In the genomic region with DNA sequence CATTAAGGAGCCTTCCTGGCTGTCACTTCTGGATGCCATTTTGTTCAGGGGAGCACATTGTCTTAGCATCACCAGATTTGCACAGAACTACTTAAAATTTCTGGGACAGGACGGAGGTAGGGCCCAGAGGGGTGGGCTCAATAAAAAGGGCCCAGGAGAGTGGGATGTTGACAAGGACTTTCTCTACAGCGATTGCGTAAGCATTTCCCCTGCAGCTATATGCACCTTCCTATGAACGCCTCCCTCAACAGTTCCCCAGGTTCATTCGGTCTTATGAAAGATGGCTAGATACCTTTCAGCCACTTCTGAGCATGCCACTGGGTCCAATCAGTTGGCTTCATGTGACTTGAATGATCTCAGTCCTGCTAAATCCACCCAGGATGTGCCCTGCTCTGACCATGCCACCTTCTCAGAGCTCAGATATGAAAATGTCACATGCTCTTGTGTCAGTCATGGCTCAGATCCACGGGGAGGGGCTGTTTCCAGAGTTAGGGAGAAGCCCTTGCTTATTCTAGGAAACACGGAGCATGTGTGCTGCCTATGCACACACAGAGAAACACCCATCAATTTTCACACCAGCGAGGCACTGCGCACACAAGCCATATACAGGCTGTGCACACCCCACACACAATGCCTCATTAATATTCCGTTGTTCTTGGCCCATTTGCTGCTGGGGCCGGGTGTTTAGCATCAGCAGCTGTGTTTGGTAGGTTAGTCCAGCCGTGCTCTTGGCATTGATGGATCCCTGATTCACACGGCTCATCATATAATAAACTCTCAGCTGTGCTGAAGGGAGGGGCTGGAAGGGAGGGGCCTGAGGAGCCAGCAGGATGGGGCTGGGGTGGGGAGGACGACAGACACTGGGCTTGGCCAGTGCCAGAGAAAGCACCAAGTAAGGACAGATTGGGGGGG, we compare ENCODE assay signal across 14 cellular contexts. TPM values are rescaled to one million over a fixed set of nuclear protein-coding genes. Genes with fewer than 3 reads are reported as not detected.
A peak's percentile ranks its signal among the peaks of the same experiment; 100 is the strongest.
DNase-seq lines count a peak whose midpoint lies in the region; ATAC-seq and TF ChIP-seq lines count a peak whose summit lies in the region.
"Had no signal": no experiment of that assay in that cellular context is flagged by ENCODE, and none has a peak within 500 bp of the region (broad histone marks: within the 10 kb centered on the region; RNA-seq: fewer than 3 reads in every experiment).

No MANE protein-coding gene starts in this region.

- no peak overlapping the region for H2BK15ac ChIP-seq in mesenchymal stem cell (ENCODE audit: low read depth, poor library complexity, severe bottlenecking)

- no peak overlapping the region for H3K23ac ChIP-seq in mesenchymal stem cell (ENCODE audit: low read length in 2 of 2)

- peak overlapping the region; percentile 25; the same call in 1 of the 2 replicates for H3K27ac ChIP-seq in 22Rv1
- H3K27ac ChIP-seq in caudate nucleus (ENCODE audit: low read depth, low read length), result peak overlapping the region; percentile 14
- H3K27ac ChIP-seq in mesenchymal stem cell (ENCODE audit: low read length, poor library complexity, severe bottlenecking), result no peak overlapping the region
- H3K27ac ChIP-seq: BLaER1 had no signal

- no peak overlapping the region for H3K9ac ChIP-seq in mesenchymal stem cell (ENCODE audit: low read length)
- H3K9ac ChIP-seq: BLaER1 had no signal

- no peak overlapping the region for H2BK12ac ChIP-seq in mesenchymal stem cell (ENCODE audit: low read length in 2 of 2)

- ATAC-seq in mucosa of descending colon (peak; percentile 43), GM19463 (IDR thresholded peaks at IDR 0.05; ENCODE audit: unreplicated experiment) (no peak), GM21717 (IDR thresholded peaks at IDR 0.05; ENCODE audit: unreplicated experiment) (no peak)
- ATAC-seq: activated CD8-positive, alpha-beta memory T cell treated with anti-CD3 and anti-CD28 coated beads, Interleukin-2, amount 10 ng/mL, durations not matched to agents 7 days and 5 days; GM23338; stimulated activated naive CD8-positive, alpha-beta T cell treated with anti-CD3 and anti-CD28 coated beads, Interleukin-15, amount 100 ng/mL, for 72 hours had no signal

- WGBS in mesenchymal stem cell, result 88% methylated on average over 13 of the region's 14 CpGs

- H3K9me3 ChIP-seq in mucosa of descending colon (no peaks in the 10 kb centered on the region), mesenchymal stem cell (ENCODE audit: control insufficient read depth, low read length) (no peaks in the 10 kb centered on the region)
- H3K9me3 ChIP-seq: BLaER1 had no signal

- no peak overlapping the region for H2BK120ac ChIP-seq in mesenchymal stem cell (ENCODE audit: low read depth, low read length)

- peaks cover 51 to 60% of the 10 kb centered on the region in 2 experiments for H3K27me3 ChIP-seq in mesenchymal stem cell (ENCODE audit: control insufficient read depth in 1 of 2, insufficient read depth in 1 of 2, low read length in 2 of 2)
- H3K27me3 ChIP-seq: BLaER1 had no signal

- H3K4ac ChIP-seq in mesenchymal stem cell (ENCODE audit: low read depth in 1 of 2, low read length in 2 of 2), result no peak overlapping the region

- no peaks in the 10 kb centered on the region for H3K36me3 ChIP-seq in mucosa of descending colon (ENCODE audit: low read depth)
- no peaks in the 10 kb centered on the region for H3K36me3 ChIP-seq in mesenchymal stem cell (ENCODE audit: control insufficient read depth in 1 of 2, insufficient read depth in 2 of 2, low read depth in 1 of 2, low read length in 2 of 2)
- H3K36me3 ChIP-seq: BLaER1 had no signal

- H3K18ac ChIP-seq in mesenchymal stem cell (ENCODE audit: low read depth in 1 of 2, low read length in 2 of 2), result no peak overlapping the region

- no peak overlapping the region for H4K8ac ChIP-seq in mesenchymal stem cell (ENCODE audit: low read length)

- no peaks in the 10 kb centered on the region for H3K79me1 ChIP-seq in mesenchymal stem cell (replicated peaks; ENCODE audit: low read length, poor library complexity, severe bottlenecking)

- TF ChIP-seq CTCF in 22Rv1 (IDR thresholded peaks at IDR 0.05) (no peak), mucosa of descending colon (IDR thresholded peaks at IDR 0.05) (no peak)

- intact Hi-C loops in mucosa of descending colon (cut with DNase I, micrococcal nuclease), result no loop called here

- H2AK5ac ChIP-seq in mesenchymal stem cell (ENCODE audit: low read length, severe bottlenecking), result no peak overlapping the region

- no peak overlapping the region for H3K4me3 ChIP-seq in mucosa of descending colon
- no peak overlapping the region for H3K4me3 ChIP-seq in mesenchymal stem cell (ENCODE audit: insufficient read depth in 1 of 2, low read depth in 1 of 2, low read length in 2 of 2)
- H3K4me3 ChIP-seq: BLaER1, GM23338 had no signal

- DNase-seq in NCI-H2081 treated with DMSO at 0.1 percent for 48 hours (lab: John Stamatoyannopoulos, UW), result peak; percentile 67
- DNase-seq in caudate nucleus (lab: John Stamatoyannopoulos, UW), result peak in 30 of 61 donors; percentile 7 to 74 (median 35)
- no peak for DNase-seq in mucosa of descending colon
- DNase-seq in mesenchymal stem cell, result no peak
- DNase-seq in dedifferentiated amniotic fluid mesenchymal stem cell (ENCODE audit: extremely low spot score), result no peak
- DNase-seq: activated CD8-positive, alpha-beta memory T cell treated with anti-CD3 and anti-CD28 coated beads, Interleukin-2, amount 10 ng/mL, durations not matched to agents 7 days and 5 days; naive B cell; stimulated activated naive CD8-positive, alpha-beta T cell treated with anti-CD3 and anti-CD28 coated beads, Interleukin-15, amount 100 ng/mL, for 72 hours; T-helper 9 cell had no signal

- no peak overlapping the region for H2AFZ ChIP-seq in mesenchymal stem cell (ENCODE audit: low read depth, low read length)
- H2AFZ ChIP-seq: GM23338 had no signal

- no peak overlapping the region for H3K14ac ChIP-seq in mesenchymal stem cell (ENCODE audit: low read length in 2 of 2)

- H3K4me1 ChIP-seq in mucosa of descending colon (ENCODE audit: low read depth) (no peaks in the 10 kb centered on the region), mesenchymal stem cell (ENCODE audit: control insufficient read depth, insufficient read depth, low read depth, low read length) (no peaks in the 10 kb centered on the region)
- H3K4me1 ChIP-seq: BLaER1 had no signal

- no peak overlapping the region for H3K4me2 ChIP-seq in mesenchymal stem cell (ENCODE audit: low read length, poor library complexity, severe bottlenecking)
- H3K4me2 ChIP-seq: BLaER1, GM23338 had no signal

- no peak overlapping the region for H2BK5ac ChIP-seq in mesenchymal stem cell (ENCODE audit: low read depth, low read length, poor library complexity, severe bottlenecking)

- no peak overlapping the region for H4K91ac ChIP-seq in mesenchymal stem cell (ENCODE audit: low read length)

RNA-seq across cellular contexts. Expression of a gene that starts 52.5 kb away (rescaled TPM):
- 100 to 1,000 TPM in 1 of 3 donors, 10 to 100 TPM in 2; 13.1 to 112 (median 65.9) TPM for total RNA-seq in mucosa of descending colon
- 700 TPM for polyA plus RNA-seq in mesenchymal stem cell (2013, experiment 1 of 2)
- polyA plus RNA-seq in mesenchymal stem cell (2013, experiment 2 of 2), result 645 TPM
- total RNA-seq: activated CD8-positive, alpha-beta memory T cell treated with anti-CD3 and anti-CD28 coated beads, Interleukin-2, amount 10 ng/mL, durations not matched to agents 7 days and 5 days; GM23338 had no signal
